In genomic region chr12:92627511-92627910, GRCh38 we compare ENCODE assay signal across 22 cellular contexts.
"Had no signal": no experiment of that assay in that cellular context is flagged by ENCODE, and none has a peak within 500 bp of the region (broad histone marks: within the 10 kb centered on the region; RNA-seq: fewer than 3 reads in every experiment).

No MANE protein-coding gene starts in this region.

- FAIRE-seq: pancreas, small intestine, urothelium cell line had no signal

- DNase-seq: naive thymus-derived CD8-positive, alpha-beta T cell; nephron progenitor cell; nucleus accumbens; pancreas; right cardiac atrium; right lobe of liver; sigmoid colon; small intestine; stimulated activated CD4-positive, alpha-beta T cell treated with anti-CD3 and anti-CD28 coated beads, Interleukin-15, amount 100 ng/mL, for 24 hours; stimulated activated CD4-positive, alpha-beta T cell treated with anti-CD3 and anti-CD28 coated beads, Interleukin-2, amount 100 ng/mL, for 24 hours; stimulated activated CD4-positive, alpha-beta T cell treated with anti-CD3 and anti-CD28 coated beads, Interleukin-4, amount 100 ng/mL, for 1 hour; stimulated activated CD4-positive, alpha-beta T cell treated with anti-CD3 and anti-CD28 coated beads, Interleukin-4, amount 100 ng/mL, for 4 hours; stimulated activated CD8-positive, alpha-beta memory T cell treated with anti-CD3 and anti-CD28 coated beads, Interleukin-4, amount 100 ng/mL, for 48 hours; stimulated activated naive CD4-positive, alpha-beta T cell; stimulated activated naive CD8-positive, alpha-beta T cell treated with anti-CD3 and anti-CD28 coated beads, Interleukin-15, amount 100 ng/mL, for 72 hours; stimulated activated naive CD8-positive, alpha-beta T cell treated with anti-CD3 and anti-CD28 coated beads, Interleukin-15, Interleukin-2, amounts not matched to agents 100 U/mL and 50 U/mL, for 24 hours; substantia nigra; testis; tibial artery; transverse colon; upper lobe of left lung had no signal
